Comparison of ENCODE assay signal across 9 cellular contexts in genomic region chr9:29830815-29831214, GRCh38.
A peak's percentile ranks its signal among the peaks of the same experiment; 100 is the strongest.
DNase-seq lines count a peak whose midpoint lies in the region; ATAC-seq lines count a peak whose summit lies in the region.
"Had no signal": no experiment of that assay in that cellular context is flagged by ENCODE, and none has a peak within 500 bp of the region (broad histone marks: within the 10 kb centered on the region; RNA-seq: fewer than 3 reads in every experiment).

No MANE protein-coding gene starts in this region.

- no peaks in the 10 kb centered on the region for H3K27me3 Mint-ChIP-seq in activated CD8-positive, alpha-beta memory T cell treated with anti-CD3 and anti-CD28 coated beads, Interleukin-2, amount 10 ng/mL, durations not matched to agents 7 days and 5 days

- no peak overlapping the region for H3K27ac Mint-ChIP-seq in activated CD8-positive, alpha-beta memory T cell treated with anti-CD3 and anti-CD28 coated beads, Interleukin-2, amount 10 ng/mL, durations not matched to agents 7 days and 5 days

- no peak overlapping the region for H3K4me3 ChIP-seq in SJCRH30

- H3K36me3 ChIP-seq in SJCRH30: no peaks in the 10 kb centered on the region

- no peak for ATAC-seq in activated CD8-positive, alpha-beta memory T cell treated with anti-CD3 and anti-CD28 coated beads, Interleukin-2, amount 10 ng/mL, durations not matched to agents 7 days and 5 days
- ATAC-seq in HG03196 (IDR thresholded peaks at IDR 0.05; ENCODE audit: unreplicated experiment): no peak
- no peak for ATAC-seq in HG03442 (IDR thresholded peaks at IDR 0.05; ENCODE audit: unreplicated experiment)

- peak; percentile 30 for DNase-seq in Ammon's horn (ENCODE audit: low spot score)
- peak; percentile 54 for DNase-seq in HT1080 (ENCODE audit: low read depth)
- DNase-seq in SJCRH30: peak; percentile 58 to 71
- peak; percentile 10 for DNase-seq in inferior parietal cortex (ENCODE audit: extremely low spot score)
- no peak for DNase-seq in activated CD8-positive, alpha-beta memory T cell treated with anti-CD3 and anti-CD28 coated beads, Interleukin-2, amount 10 ng/mL, durations not matched to agents 7 days and 5 days
- DNase-seq in AG08396 (ENCODE audit: low spot score): no peak
- DNase-seq: Karpas-422 had no signal

- H3K4me1 ChIP-seq in SJCRH30: no peaks in the 10 kb centered on the region

- H3K27ac ChIP-seq in SJCRH30: no peak overlapping the region

- no peaks in the 10 kb centered on the region for H3K9me3 ChIP-seq in SJCRH30 (replicated peaks)

- CTCF ChIA-PET in activated CD8-positive, alpha-beta memory T cell treated with anti-CD3 and anti-CD28 coated beads, Interleukin-2, amount 10 ng/mL, durations not matched to agents 7 days and 5 days (lab: Charles Lee): no interaction called here

- H3K4me3 Mint-ChIP-seq in activated CD8-positive, alpha-beta memory T cell treated with anti-CD3 and anti-CD28 coated beads, Interleukin-2, amount 10 ng/mL, durations not matched to agents 7 days and 5 days: no peak overlapping the region

- no peaks in the 10 kb centered on the region for H3K27me3 ChIP-seq in SJCRH30

- peaks cover 3% of the 10 kb centered on the region for H3K9me3 Mint-ChIP-seq in activated CD8-positive, alpha-beta memory T cell treated with anti-CD3 and anti-CD28 coated beads, Interleukin-2, amount 10 ng/mL, durations not matched to agents 7 days and 5 days (ENCODE audit: low read depth)

- no peaks in the 10 kb centered on the region for H3K4me1 Mint-ChIP-seq in activated CD8-positive, alpha-beta memory T cell treated with anti-CD3 and anti-CD28 coated beads, Interleukin-2, amount 10 ng/mL, durations not matched to agents 7 days and 5 days

- H3K36me3 Mint-ChIP-seq in activated CD8-positive, alpha-beta memory T cell treated with anti-CD3 and anti-CD28 coated beads, Interleukin-2, amount 10 ng/mL, durations not matched to agents 7 days and 5 days: no peaks in the 10 kb centered on the region

Comparison
In these comparisons a context has a peak if more than half of its experiments do, and no peak if none do; other contexts are left out.
1. DNase-seq: peak in Ammon's horn (single experiment), HT1080 (single experiment), SJCRH30 (2 of 2) and inferior parietal cortex (single experiment); none in activated CD8-positive, alpha-beta memory T cell treated with anti-CD3 and anti-CD28 coated beads, Interleukin-2, amount 10 ng/mL, durations not matched to agents 7 days and 5 days (single experiment) and AG08396 (single experiment).